In genomic region chr2:9392895-9393757, GRCh38 we compare ENCODE assay signal across 13 cellular contexts. TPM values are rescaled to one million over a fixed set of nuclear protein-coding genes. Genes with fewer than 3 reads are reported as not detected.
DNase-seq lines count a peak whose midpoint lies in the region; ATAC-seq and TF ChIP-seq lines count a peak whose summit lies in the region.
"Had no signal": no experiment of that assay in that cellular context is flagged by ENCODE, and none has a peak within 500 bp of the region (broad histone marks: within the 10 kb centered on the region; RNA-seq: fewer than 3 reads in every experiment).

No MANE protein-coding gene starts in this region.

- H3K4me2 ChIP-seq in smooth muscle cell = peak overlapping the region; percentile 0

- peak overlapping the region; percentile 79 for H2AFZ ChIP-seq in smooth muscle cell (ENCODE audit: low read depth)

- no peaks in the 10 kb centered on the region for H3K4me1 Mint-ChIP-seq in activated T-cell treated with anti-CD3 and anti-CD28 coated beads, Interleukin-2, amount 50 U/mL, for 24 hours (ENCODE audit: low read depth)
- H3K4me1 Mint-ChIP-seq: activated CD4-positive, alpha-beta T cell treated with anti-CD3 and anti-CD28 coated beads for 36 hours had no signal

- H4K20me1 ChIP-seq in smooth muscle cell (ENCODE audit: low read depth) = no peaks in the 10 kb centered on the region

- no peaks in the 10 kb centered on the region for H3K9me3 ChIP-seq in smooth muscle cell (replicated peaks; ENCODE audit: low read depth)

- 51% methylated on average over 16 of the region's 27 CpGs for WGBS in smooth muscle cell (ENCODE audit: low lambda C conversion rate)

- H3K27me3 Mint-ChIP-seq in activated T-cell treated with anti-CD3 and anti-CD28 coated beads, Interleukin-2, amount 50 U/mL, for 24 hours = no peaks in the 10 kb centered on the region
- H3K27me3 Mint-ChIP-seq: activated CD4-positive, alpha-beta T cell treated with anti-CD3 and anti-CD28 coated beads for 36 hours had no signal

- POLR2A ChIA-PET in HEK293T (lab: Yijun Ruan, JAX) = no interaction called here

- no peak for TF ChIP-seq CTCF in dorsolateral prefrontal cortex (IDR thresholded peaks at IDR 0.05 in 54 of 56, conservative IDR thresholded peaks at IDR 0.05 in 2 of 56; ENCODE audit: low read depth in 1 of 56, partially characterized antibody in 56 of 56)
- TF ChIP-seq CTCF in smooth muscle cell (IDR thresholded peaks at IDR 0.05; ENCODE audit: borderline replicate concordance, insufficient read depth, poor library complexity, severe bottlenecking) = no peak

- H3K27ac ChIP-seq in dorsolateral prefrontal cortex = peak overlapping the region in 53 of 59 donors; percentile 0 to 84 (median 67)
- peak overlapping the region; percentile 13 for H3K27ac ChIP-seq in smooth muscle cell (ENCODE audit: low read depth)
- H3K27ac ChIP-seq: C4-2B, epithelial cell of prostate had no signal

- H3K79me2 ChIP-seq in smooth muscle cell (ENCODE audit: low read depth) = no peaks in the 10 kb centered on the region

- no peaks in the 10 kb centered on the region for H3K36me3 Mint-ChIP-seq in activated T-cell treated with anti-CD3 and anti-CD28 coated beads, Interleukin-2, amount 50 U/mL, for 24 hours (ENCODE audit: low read depth)

- H3K4me1 ChIP-seq in smooth muscle cell (ENCODE audit: low read depth) = peaks cover 11% of the 10 kb centered on the region

- H3K4me3 Mint-ChIP-seq in activated T-cell treated with anti-CD3 and anti-CD28 coated beads, Interleukin-2, amount 50 U/mL, for 24 hours = no peak overlapping the region
- H3K4me3 Mint-ChIP-seq: activated CD4-positive, alpha-beta T cell treated with anti-CD3 and anti-CD28 coated beads for 36 hours had no signal

- CTCF ChIA-PET in HEK293T (lab: Yijun Ruan, JAX) = interaction anchor here (0.6 kb wide), 1 partner anchor 674 kb away, joined by 7 read pairs; no protein-coding TSS in a partner anchor

- intact Hi-C loops in dorsolateral prefrontal cortex (cut with DNase I) = no loop called here

- H3K9me3 Mint-ChIP-seq in activated T-cell treated with anti-CD3 and anti-CD28 coated beads, Interleukin-2, amount 50 U/mL, for 24 hours = no peaks in the 10 kb centered on the region

- peaks cover 7% of the 10 kb centered on the region for H3K36me3 ChIP-seq in smooth muscle cell (ENCODE audit: low read depth)

- peak; percentile 42 for DNase-seq in HEK293T (ENCODE audit: extremely low spot score)
- DNase-seq in dorsolateral prefrontal cortex = no peak
- peak; percentile 56 for DNase-seq in iPS-NIHi7 (ENCODE audit: extremely low spot score)
- DNase-seq in smooth muscle cell (lab: John Stamatoyannopoulos, UW; ENCODE audit: unreplicated experiment) = no peak
- no peak for DNase-seq in activated T-cell treated with anti-CD3 and anti-CD28 coated beads, Interleukin-2, amount 50 U/mL, for 24 hours
- no peak for DNase-seq in NCI-H526 treated with DMSO at 0.1 percent for 48 hours (lab: John Stamatoyannopoulos, UW)
- no peak for DNase-seq in GDM1 (lab: John Stamatoyannopoulos, UW)
- DNase-seq: activated CD4-positive, alpha-beta T cell treated with anti-CD3 and anti-CD28 coated beads for 36 hours; activated naive CD4-positive, alpha-beta T cell treated with anti-CD3 and anti-CD28 coated beads, Interleukin-2, amount 50 U/mL, for 16 hours; NCI-H446 treated with DMSO at 0.1 percent for 48 hours had no signal

- H3K9ac ChIP-seq in smooth muscle cell (ENCODE audit: low read depth) = no peak overlapping the region

- no peaks in the 10 kb centered on the region for H3F3A ChIP-seq in smooth muscle cell (ENCODE audit: low read depth)

- H3K27me3 ChIP-seq in dorsolateral prefrontal cortex = no peaks in the 10 kb centered on the region
- H3K27me3 ChIP-seq in smooth muscle cell (ENCODE audit: low read depth) = no peaks in the 10 kb centered on the region

- no peak overlapping the region for H3K27ac Mint-ChIP-seq in activated T-cell treated with anti-CD3 and anti-CD28 coated beads, Interleukin-2, amount 50 U/mL, for 24 hours
- H3K27ac Mint-ChIP-seq: activated CD4-positive, alpha-beta T cell treated with anti-CD3 and anti-CD28 coated beads for 36 hours had no signal

- H3K4me3 ChIP-seq in dorsolateral prefrontal cortex (no peak overlapping the region), smooth muscle cell (no peak overlapping the region)

- no peak for ATAC-seq in HG02759 (IDR thresholded peaks at IDR 0.05; ENCODE audit: unreplicated experiment)
- ATAC-seq: activated CD4-positive, alpha-beta T cell treated with anti-CD3 and anti-CD28 coated beads for 36 hours had no signal

TF ChIP-seq in HEK293T, 16 proteins besides CTCF, POLR2A, EP300 and RAD21:
- TF ChIP-seq ELF4 (IDR thresholded peaks at IDR 0.05) = no peak
- no peak for TF ChIP-seq BHLHE40 (IDR thresholded peaks at IDR 0.05; ENCODE audit: borderline replicate concordance)
- TF ChIP-seq FOXK2 (IDR thresholded peaks at IDR 0.05) = no peak
- no peak for TF ChIP-seq ARNT (IDR thresholded peaks at IDR 0.05)
- TF ChIP-seq TARDBP (IDR thresholded peaks at IDR 0.05) = no peak
- TF ChIP-seq SP1 (IDR thresholded peaks at IDR 0.05) = no peak
- no peak for TF ChIP-seq FOXM1 (IDR thresholded peaks at IDR 0.05; ENCODE audit: borderline replicate concordance)
- TF ChIP-seq SUZ12 (IDR thresholded peaks at IDR 0.05) = no peak
- no peak for TF ChIP-seq CTBP1 (IDR thresholded peaks at IDR 0.05; ENCODE audit: borderline replicate concordance)
- TF ChIP-seq ZNF384 (IDR thresholded peaks at IDR 0.05) = no peak
- no peak for TF ChIP-seq NFRKB (IDR thresholded peaks at IDR 0.05)
- no peak for TF ChIP-seq LEF1 (IDR thresholded peaks at IDR 0.05; ENCODE audit: borderline replicate concordance)
- no peak for TF ChIP-seq FOXA1 (IDR thresholded peaks at IDR 0.05)
- no peak for TF ChIP-seq PKNOX1 (IDR thresholded peaks at IDR 0.05)

RNA-seq across cellular contexts. Expression of gene ITGB1BP1, which starts 30.2 kb away (rescaled TPM):
- total RNA-seq in dorsolateral prefrontal cortex (100 to 1,000 TPM in 116 of 120 experiments, 10 to 100 TPM in 4; 75.1 to 226 (median 141) TPM), smooth muscle cell (40.2 and 53.9 TPM in 2 replicates)
- 138 and 142 TPM in 2 replicates for polyA plus RNA-seq in smooth muscle cell

RNA-seq across cellular contexts. Expression of gene CPSF3, which starts 30.3 kb away (rescaled TPM):
- total RNA-seq in dorsolateral prefrontal cortex (10 to 100 TPM; 11.9 to 33.6 (median 22.9) TPM), smooth muscle cell (42.7 and 52.6 TPM in 2 replicates)
- 30.1 and 30.3 TPM in 2 replicates for polyA plus RNA-seq in smooth muscle cell

Comparison
In these comparisons a context has a peak if more than half of its experiments do, and no peak if none do; other contexts are left out.
1. DNase-seq: peak in HEK293T (single experiment) and iPS-NIHi7 (single experiment); none in dorsolateral prefrontal cortex (0 of 10), smooth muscle cell (single experiment), activated T-cell treated with anti-CD3 and anti-CD28 coated beads, Interleukin-2, amount 50 U/mL, for 24 hours (single experiment), NCI-H526 treated with DMSO at 0.1 percent for 48 hours (single experiment) and GDM1 (single experiment).